ENCODE assay signal across 1 cellular context in the genomic region with DNA sequence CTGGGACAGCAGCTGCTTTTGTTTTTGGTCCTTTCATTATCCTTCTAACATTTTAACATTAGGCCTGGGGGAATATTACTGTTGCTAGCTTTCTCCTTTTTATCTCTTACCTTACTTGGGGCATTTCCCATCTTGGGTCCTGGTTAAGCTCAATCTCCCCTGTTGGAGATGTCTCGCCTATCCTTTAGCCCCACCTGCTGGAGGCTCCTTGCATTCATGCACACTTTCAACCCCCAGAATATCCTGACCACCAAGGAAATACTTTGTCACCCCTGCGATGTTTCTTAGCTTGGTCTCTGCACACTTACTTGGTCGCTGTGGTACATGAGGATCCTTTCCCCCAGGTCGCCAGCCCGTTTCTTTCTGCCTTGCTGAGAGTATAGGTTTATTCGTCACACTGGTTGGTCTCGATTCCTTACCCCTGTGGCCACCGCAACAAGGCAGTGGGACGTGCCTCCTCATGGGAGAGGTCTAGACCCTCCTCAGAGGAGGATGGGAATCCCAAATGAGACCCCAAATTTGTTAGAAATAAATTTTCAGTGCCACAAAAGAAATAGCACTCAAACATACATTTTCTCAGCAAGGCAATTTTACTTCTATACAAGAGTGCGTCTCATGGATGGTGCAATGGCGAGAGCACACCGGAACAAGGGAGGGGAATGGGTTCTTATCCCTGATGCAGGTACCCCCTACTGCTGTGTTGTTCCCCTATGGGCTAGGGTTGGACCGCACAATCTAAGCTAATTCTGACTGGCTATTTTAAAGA.
A peak's percentile ranks its signal among the peaks of the same experiment; 100 is the strongest.
TF ChIP-seq lines count a peak whose summit lies in the region.

No MANE protein-coding gene starts in this region.

TF ChIP-seq in K562, 482 proteins besides CTCF, POLR2A, EP300 and RAD21:
- peak; percentile 49; the same call in 1 of the 2 replicates for TF ChIP-seq CC2D1A (IDR thresholded peaks at IDR 0.05)
- peak in 1 of 2 experiments; percentile 85; a peak in 1 of 3 replicates for TF ChIP-seq CBX3 (IDR thresholded peaks at IDR 0.05; ENCODE audit: borderline replicate concordance in 1 of 2, low read length in 2 of 2)
- TF ChIP-seq ARID2 (IDR thresholded peaks at IDR 0.05), result peak; percentile 46; the same call in 1 of the 2 replicates
- TF ChIP-seq SMC3 (conservative IDR thresholded peaks at IDR 0.05; ENCODE audit: insufficient read depth, low read depth, low read length), result peak; percentile 49; the same call in 1 of the 2 replicates
- TF ChIP-seq ZNF280A (IDR thresholded peaks at IDR 0.05; ENCODE audit: low read depth, partially characterized antibody), result peak; percentile 61
- no peak for TF ChIP-seq FOSL1 (tag; conservative IDR thresholded peaks at IDR 0.05)
- peak; percentile 71 for TF ChIP-seq TRIM28 (IDR thresholded peaks at IDR 0.05)
- TF ChIP-seq CBX5 (IDR thresholded peaks at IDR 0.05; ENCODE audit: borderline replicate concordance, low read depth), result peak; percentile 62; the same call in 1 of the 2 replicates
- TF ChIP-seq L3MBTL2 (IDR thresholded peaks at IDR 0.05), result no peak
- no peak for TF ChIP-seq ZNF253 (CRISPR knock-in tag; conservative IDR thresholded peaks at IDR 0.05)
- TF ChIP-seq E2F4 (CRISPR knock-in tag; IDR thresholded peaks at IDR 0.05; ENCODE audit: low read depth), result no peak
- TF ChIP-seq KAT8 (IDR thresholded peaks at IDR 0.05; ENCODE audit: low read depth), result no peak
- TF ChIP-seq STAG1 (CRISPR knock-in tag; IDR thresholded peaks at IDR 0.05; ENCODE audit: borderline replicate concordance), result peak; percentile 63; the same call in 1 of the 2 replicates
